ENCODE assay signal across 17 cellular contexts in the genomic region with DNA sequence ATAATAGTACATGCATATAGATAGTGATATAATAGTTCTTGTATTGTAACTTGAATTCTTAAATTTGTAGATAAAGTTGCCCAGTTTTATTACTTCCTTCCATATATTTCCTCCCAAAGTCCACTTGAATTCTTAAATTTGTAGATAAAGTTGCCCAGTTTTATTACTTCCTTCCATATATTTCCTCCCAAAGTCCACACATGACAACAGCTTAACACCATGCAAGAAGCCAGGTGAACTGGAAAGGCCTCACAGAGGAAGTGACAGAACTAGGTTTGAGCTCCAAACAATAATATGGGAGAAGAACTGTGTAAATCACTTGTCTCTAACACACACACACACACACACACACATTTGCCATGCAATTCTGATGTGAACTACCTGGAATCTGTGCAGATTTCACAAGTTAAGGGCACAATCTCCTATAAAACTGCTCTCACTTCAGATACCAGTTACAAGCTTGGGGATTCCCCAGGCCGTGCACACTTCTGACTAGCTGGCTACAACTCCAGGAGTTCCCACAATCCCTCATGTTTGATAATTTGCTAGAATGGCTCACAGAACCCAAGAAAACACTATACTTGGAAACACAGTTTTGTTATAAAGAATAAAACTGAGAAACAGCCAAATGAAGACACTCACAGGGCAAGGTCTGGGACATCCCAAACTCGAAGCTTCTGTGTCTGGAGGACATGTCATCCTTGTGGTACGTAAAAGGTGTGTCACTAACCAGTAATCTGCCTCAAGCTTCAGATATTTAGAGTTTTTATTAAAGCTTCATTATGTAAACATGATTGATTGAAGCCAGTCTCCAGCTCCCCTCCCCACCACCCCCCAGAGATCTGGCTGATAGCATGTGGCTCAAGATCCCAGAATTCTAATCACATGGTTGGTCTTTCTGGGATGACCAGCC. TPM values are rescaled to one million over a fixed set of nuclear protein-coding genes. Genes with fewer than 3 reads are reported as not detected.
DNase-seq lines count a peak whose midpoint lies in the region; ATAC-seq, FAIRE-seq and TF ChIP-seq lines count a peak whose summit lies in the region.
"Had no signal": no experiment of that assay in that cellular context is flagged by ENCODE, and none has a peak within 500 bp of the region (broad histone marks: within the 10 kb centered on the region; RNA-seq: fewer than 3 reads in every experiment).

No MANE protein-coding gene starts in this region.

- ATAC-seq in K562 = 0 out of 3 replicates have a peak, but pooled peaks have one; percentile 25
- ATAC-seq: Panc1 had no signal

- H3K27ac ChIP-seq in K562 (ENCODE audit: extremely low read depth, low read depth, low read length) (no peak overlapping the region), Karpas-422 (ENCODE audit: low read length) (no peak overlapping the region)
- H3K27ac ChIP-seq: BLaER1 had no signal

- no peaks in the 10 kb centered on the region for H3F3A ChIP-seq in Loucy (ENCODE audit: low read depth)

- POLR2A ChIA-PET in K562 (lab: Yijun Ruan, JAX) = interaction anchor here (0.6 to 1.4 kb wide), 4 partner anchors 22 to 250 kb away, joined by 3 to 4 read pairs (median 3); no protein-coding TSS in a partner anchor

- peaks cover 66% of the 10 kb centered on the region for H3K4me1 ChIP-seq in Loucy (ENCODE audit: insufficient read depth, low read length, poor library complexity, severe bottlenecking)
- peaks cover 0 to 3% of the 10 kb centered on the region in 2 experiments; a peak in 2 of 5 replicates for H3K4me1 ChIP-seq in K562 (replicated peaks in 1 of 2; ENCODE audit: control insufficient read depth in 2 of 2, insufficient read depth in 2 of 2, low read length in 2 of 2)
- peaks cover 26% of the 10 kb centered on the region for H3K4me1 ChIP-seq in Karpas-422 (ENCODE audit: low read length)

- H3K27me3 ChIP-seq in Loucy (ENCODE audit: insufficient read depth, low read length, poor library complexity, severe bottlenecking) (no peaks in the 10 kb centered on the region), K562 (ENCODE audit: control insufficient read depth in 2 of 2, insufficient read depth in 2 of 2, low read length in 2 of 2) (no peaks in the 10 kb centered on the region), Karpas-422 (ENCODE audit: low read length) (no peaks in the 10 kb centered on the region)
- H3K27me3 ChIP-seq: BLaER1 had no signal

- no TSS peak for BruUV-seq in K562 (replicated peaks; lab: Mats Ljungman, UMichigan)

- DNase-seq in K562 (ENCODE audit: extremely low read depth in 1 of 4, low spot score in 3 of 4) (no peak), kidney tubule cell (ENCODE audit: low spot score) (peak; percentile 42), renal cortical epithelial cell (ENCODE audit: low read depth) (peak; percentile 29), Karpas-422 (no peak), head of caudate nucleus (no peak), GM10266 (ENCODE audit: extremely low spot score) (no peak), cardiac septum (ENCODE audit: low spot score) (no peak)
- DNase-seq: DMS 273 treated with DMSO at 0.1 percent for 48 hours, NCI-H1092, NCI-H1694, NCI-H446 treated with DMSO at 0.1 percent for 48 hours, NCI-H748 treated with DMSO at 0.1 percent for 48 hours, Right ventricle myocardium superior, SK-N-SH had no signal

- in situ Hi-C loops in K562 (cut with MboI) = no loop called here

- no peaks in the 10 kb centered on the region for H3K9me1 ChIP-seq in K562 (ENCODE audit: control insufficient read depth, insufficient read depth, low read length)

- no peaks in the 10 kb centered on the region for H3K9me3 ChIP-seq in Loucy (ENCODE audit: insufficient read depth, low read depth, low read length)
- no peaks in the 10 kb centered on the region for H3K9me3 ChIP-seq in K562 (replicated peaks; ENCODE audit: control insufficient read depth, insufficient read depth, low read depth, low read length)
- H3K9me3 ChIP-seq in Karpas-422 (ENCODE audit: low read length) = no peaks in the 10 kb centered on the region
- H3K9me3 ChIP-seq: BLaER1, SK-N-SH had no signal

- FAIRE-seq in K562 (lab: Jason Lieb, UNC) = no peak

- CTCF ChIA-PET in K562 (lab: Yijun Ruan, JAX; ENCODE audit: low intra/inter-chr PET ratio) = no interaction called here

- WGBS in K562 (ENCODE audit: insufficient coverage, low coverage, missing lambda C conversion rate) = 50% methylated on average over 3 of the region's 3 CpGs

- H2AFZ ChIP-seq in Loucy (ENCODE audit: low read length) (no peak overlapping the region), K562 (ENCODE audit: low read depth, low read length) (peak overlapping the region; percentile 53; the same call in 1 of the 2 replicates), Karpas-422 (ENCODE audit: low read length) (no peak overlapping the region)

- H3K4me3 ChIP-seq in Loucy (ENCODE audit: low read length, poor library complexity, severe bottlenecking) (peak overlapping the region; percentile 20), K562 (no peak overlapping the region), Karpas-422 (ENCODE audit: low read length) (no peak overlapping the region)
- H3K4me3 ChIP-seq: BLaER1 had no signal

- H3K4me2 ChIP-seq in Loucy (ENCODE audit: low read depth, low read length, poor library complexity, severe bottlenecking) (peak overlapping the region; percentile 49), K562 (ENCODE audit: insufficient read depth, low read length) (no peak overlapping the region), Karpas-422 (ENCODE audit: low read depth, low read length, poor library complexity, severe bottlenecking) (no peak overlapping the region)
- H3K4me2 ChIP-seq: BLaER1, SK-N-SH had no signal

- intact Hi-C loops in K562 (cut with micrococcal nuclease) = no loop called here
- intact Hi-C loops in head of caudate nucleus (cut with DNase I) = no loop called here
- intact Hi-C loops in cardiac septum (cut with DNase I) = no loop called here

- TF ChIP-seq RAD21 in K562 (CRISPR knock-in tag; conservative IDR thresholded peaks at IDR 0.05 in 1 of 2, IDR thresholded peaks at IDR 0.05 in 1 of 2) = no peak

- H3K9me2 ChIP-seq in Loucy (replicated peaks; ENCODE audit: low read depth, low read length) = no peaks in the 10 kb centered on the region
- no peaks in the 10 kb centered on the region for H3K9me2 ChIP-seq in Karpas-422 (replicated peaks; ENCODE audit: insufficient read depth, low read length)
- H3K9me2 ChIP-seq: SK-N-SH had no signal

- H3K9ac ChIP-seq in Loucy (ENCODE audit: low read depth, low read length, poor library complexity, severe bottlenecking) (peak overlapping the region; percentile 7), K562 (ENCODE audit: insufficient read depth in 1 of 2, low read depth in 2 of 2, low read length in 2 of 2) (no peak overlapping the region), Karpas-422 (ENCODE audit: low read length) (no peak overlapping the region)
- H3K9ac ChIP-seq: BLaER1, SK-N-SH had no signal

- TF ChIP-seq POLR2A in K562 (conservative IDR thresholded peaks at IDR 0.05) = no peak

- no peaks in the 10 kb centered on the region for H3K36me3 ChIP-seq in Loucy (ENCODE audit: insufficient read depth, low read length)
- H3K36me3 ChIP-seq in K562 (ENCODE audit: control insufficient read depth, insufficient read depth, low read length) = no peaks in the 10 kb centered on the region
- H3K36me3 ChIP-seq in Karpas-422 (ENCODE audit: insufficient read depth, low read length) = no peaks in the 10 kb centered on the region
- H3K36me3 ChIP-seq: BLaER1 had no signal

- TF ChIP-seq EP300 in K562 (IDR thresholded peaks at IDR 0.05; ENCODE audit: low read length) = no peak

- no peak for TF ChIP-seq CTCF in Loucy (conservative IDR thresholded peaks at IDR 0.05; ENCODE audit: low read length)
- no peak for TF ChIP-seq CTCF in K562 (IDR thresholded peaks at IDR 0.05 in 2 of 3, conservative IDR thresholded peaks at IDR 0.05 in 1 of 3; ENCODE audit: insufficient read depth in 2 of 3, low read depth in 1 of 3, low read length in 3 of 3)
- no peak for TF ChIP-seq CTCF in GM10266 (IDR thresholded peaks at IDR 0.05; ENCODE audit: control insufficient read depth, insufficient read depth, low read depth, missing control alignments)

- H4K20me1 ChIP-seq in Loucy (ENCODE audit: insufficient read depth, low read length, poor library complexity, severe bottlenecking) (no peaks in the 10 kb centered on the region), K562 (replicated peaks; ENCODE audit: control insufficient read depth, insufficient read depth, low read length) (no peaks in the 10 kb centered on the region), Karpas-422 (ENCODE audit: insufficient read depth, low read depth, low read length) (no peaks in the 10 kb centered on the region)
- H4K20me1 ChIP-seq: BLaER1 had no signal

- H3K79me2 ChIP-seq in Loucy (ENCODE audit: insufficient read depth, low read length) (no peaks in the 10 kb centered on the region), K562 (ENCODE audit: control insufficient read depth, insufficient read depth, low read length) (no peaks in the 10 kb centered on the region), Karpas-422 (ENCODE audit: low read length) (no peaks in the 10 kb centered on the region)

RNA-seq across cellular contexts. Expression of gene ERAP1, which starts 31.0 kb away (rescaled TPM):
- total RNA-seq in K562 (2011; cell fraction: chromatin; rRNA removed; ENCODE audit: low replicate concordance) = 74.2 and 101 TPM in 2 replicates
- 27.7 and 31.6 TPM in 2 replicates for total RNA-seq in K562 (2011; cell fraction: nucleolus; rRNA removed)
- 39.5 and 42.7 TPM in 2 replicates for total RNA-seq in K562 (2011; cell fraction: nucleoplasm; rRNA removed)
- total RNA-seq in K562 (2014; rRNA removed) (11.0 and 15.0 TPM in 2 replicates), K562 (2014; rRNA removed; fragmentation: Illumina TruSeq; extraction: Trizol) (18.6 and 19.6 TPM in 2 replicates), K562 (2015; rRNA removed; fragmentation: Illumina TruSeq; extraction: Trizol) (21.0 and 22.0 TPM in 2 replicates), K562 (2021) (23.1 and 26.8 TPM in 2 replicates), renal cortical epithelial cell (71.1 and 77.3 TPM in 2 replicates), cardiac septum (33.6 TPM)
- polyA plus RNA-seq in K562 (2011; rRNA removed) (23.3 and 25.5 TPM in 2 replicates), K562 (2014; fragmentation: Illumina TruSeq; extraction: Trizol) (23.4 and 31.5 TPM in 2 replicates), K562 (2014; fragmentation: Nextera tagmentation; extraction: Ambion mirVana) (1 to 10 TPM; 2.1 to 3.8 TPM), K562 (2014; rRNA removed) (11.9 TPM in 2 replicates)
- 20.6 and 22.2 TPM in 2 replicates for polyA plus RNA-seq in K562 (2011; cell fraction: cytosol; rRNA removed)
- polyA plus RNA-seq in K562 (2011; cell fraction: nucleus; rRNA removed) = 46.5 and 56.3 TPM in 2 replicates
- 22.9 and 49.5 TPM in 2 replicates for polyA plus RNA-seq in K562 (2012)
- polyA minus RNA-seq in K562 (2011; rRNA and poly(A)+ RNA removed) = 88.3 and 107 TPM in 2 replicates
- polyA minus RNA-seq in K562 (2011; cell fraction: cytosol; rRNA and poly(A)+ RNA removed) = 11.5 and 15.3 TPM in 2 replicates
- 17.6 and 30.3 TPM in 2 replicates for polyA minus RNA-seq in K562 (2011; cell fraction: nucleus; rRNA and poly(A)+ RNA removed)
- 34.8 and 59.3 TPM in 2 replicates for total RNA-seq in Karpas-422 (2014; rRNA removed; shearing (Covaris generic); ENCODE audit: low replicate concordance)

RNA-seq across cellular contexts. Expression of gene ERAP2, which starts 37.6 kb away (rescaled TPM):
- 5.1 and 15.3 TPM in 2 replicates for total RNA-seq in K562 (2011; cell fraction: chromatin; rRNA removed; ENCODE audit: low replicate concordance)
- 2.8 and 5.9 TPM in 2 replicates for total RNA-seq in K562 (2011; cell fraction: nucleolus; rRNA removed)
- 6.0 and 8.9 TPM in 2 replicates for total RNA-seq in K562 (2011; cell fraction: nucleoplasm; rRNA removed)
- 1.7 and 2.5 TPM in 2 replicates for total RNA-seq in K562 (2014; rRNA removed)
- 2.3 and 2.4 TPM in 2 replicates for total RNA-seq in K562 (2014; rRNA removed; fragmentation: Illumina TruSeq; extraction: Trizol)
- 2.3 and 3.0 TPM in 2 replicates for total RNA-seq in K562 (2015; rRNA removed; fragmentation: Illumina TruSeq; extraction: Trizol)
- 1.4 and 2.2 TPM in 2 replicates for total RNA-seq in K562 (2021)
- 1.9 and 2.1 TPM in 2 replicates for polyA plus RNA-seq in K562 (2011; rRNA removed)
- polyA plus RNA-seq in K562 (2011; cell fraction: cytosol; rRNA removed) = 0.30 and 0.72 TPM in 2 replicates
- polyA plus RNA-seq in K562 (2011; cell fraction: nucleus; rRNA removed) = 3.1 and 3.2 TPM in 2 replicates
- 0.83 and 1.8 TPM in 2 replicates for polyA plus RNA-seq in K562 (2012)
- polyA plus RNA-seq in K562 (2014; fragmentation: Illumina TruSeq; extraction: Trizol) = 1.3 TPM in 2 replicates
- polyA plus RNA-seq in K562 (2014; fragmentation: Nextera tagmentation; extraction: Ambion mirVana) = 1 to 10 TPM in 1 of 2 experiments, under 1 TPM in 1; 0.93 to 1.2 TPM
- 0.27 and 4.0 TPM in 2 replicates for polyA plus RNA-seq in K562 (2014; rRNA removed)
- 6.5 and 7.6 TPM in 2 replicates for polyA minus RNA-seq in K562 (2011; rRNA and poly(A)+ RNA removed)
- 0.82 and 1.6 TPM in 2 replicates for polyA minus RNA-seq in K562 (2011; cell fraction: cytosol; rRNA and poly(A)+ RNA removed)
- polyA minus RNA-seq in K562 (2011; cell fraction: nucleus; rRNA and poly(A)+ RNA removed) = 7.8 and 12.4 TPM in 2 replicates
- total RNA-seq in renal cortical epithelial cell = 6.4 and 184 TPM in 2 replicates
- 33.7 and 60.5 TPM in 2 replicates for total RNA-seq in Karpas-422 (2014; rRNA removed; shearing (Covaris generic); ENCODE audit: low replicate concordance)
- total RNA-seq in cardiac septum = 4.8 TPM

Comparison
In these comparisons a context has a peak if more than half of its experiments do, and no peak if none do; other contexts are left out.
1. DNase-seq: peak in kidney tubule cell (single experiment) and renal cortical epithelial cell (single experiment); none in K562 (0 of 4), Karpas-422 (single experiment), head of caudate nucleus (0 of 42), GM10266 (single experiment) and cardiac septum (single experiment).